8 cellular contexts compared by ENCODE assay signal in the genomic region with DNA sequence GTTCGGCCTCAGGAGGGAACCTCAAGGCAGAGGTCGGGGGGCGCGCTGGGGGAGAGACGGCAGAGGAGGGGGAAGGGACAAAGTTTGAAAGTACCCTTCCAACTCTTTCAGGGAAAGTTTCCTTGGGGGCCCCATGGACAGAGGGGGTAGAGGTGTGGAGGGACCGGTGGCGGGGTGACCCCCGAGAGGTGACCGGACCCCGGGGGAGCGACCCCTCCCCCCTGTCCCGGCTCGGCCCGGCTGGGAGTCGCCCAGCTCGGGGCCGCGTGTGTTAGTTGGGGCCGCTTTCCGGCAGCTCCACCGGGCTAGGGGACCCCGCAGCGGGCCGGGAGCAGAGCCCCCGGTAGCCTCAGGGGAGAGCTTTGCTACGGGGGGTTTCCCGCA. TPM values are rescaled to one million over a fixed set of nuclear protein-coding genes. Genes with fewer than 3 reads are reported as not detected.
DNase-seq lines count a peak whose midpoint lies in the region; ATAC-seq, FAIRE-seq and TF ChIP-seq lines count a peak whose summit lies in the region.

No MANE protein-coding gene starts in this region.

- H3K27me3 ChIP-seq in suprapubic skin: no peaks in the 10 kb centered on the region

- TF ChIP-seq POLR2A in suprapubic skin (IDR thresholded peaks at IDR 0.05): no peak

- peaks cover 67% of the 10 kb centered on the region for H3K4me1 ChIP-seq in suprapubic skin

- no peaks in the 10 kb centered on the region for H3K36me3 Mint-ChIP-seq in T-helper 2 cell treated with Interferon-gamma antibody and Interleukin-4, amounts not matched to agents 5 μg/mL and 100 μg/mL, for 36 hours (ENCODE audit: low read depth)
- no peaks in the 10 kb centered on the region for H3K36me3 Mint-ChIP-seq in activated naive CD8-positive, alpha-beta T cell
- no peaks in the 10 kb centered on the region for H3K36me3 Mint-ChIP-seq in immature natural killer cell

- no peaks in the 10 kb centered on the region for H3K36me3 ChIP-seq in suprapubic skin

- peak overlapping the region; percentile 75 for H3K27ac Mint-ChIP-seq in T-helper 2 cell treated with Interferon-gamma antibody and Interleukin-4, amounts not matched to agents 5 μg/mL and 100 μg/mL, for 36 hours
- H3K27ac Mint-ChIP-seq in activated naive CD8-positive, alpha-beta T cell: no peak overlapping the region
- no peak overlapping the region for H3K27ac Mint-ChIP-seq in immature natural killer cell

- no peak for DNase-seq in T-helper 2 cell treated with Interferon-gamma antibody and Interleukin-4, amounts not matched to agents 5 μg/mL and 100 μg/mL, for 36 hours (ENCODE audit: low spot score)
- DNase-seq in T-helper 2 cell: no peak
- DNase-seq in immature natural killer cell: no peak
- no peak for DNase-seq in suprapubic skin (ENCODE audit: low spot score in 2 of 2)
- no peak for DNase-seq in OCI-M2 (lab: John Stamatoyannopoulos, UW; ENCODE audit: unreplicated experiment)
- no peak for DNase-seq in HTR-8/SVneo (ENCODE audit: insufficient read length, low spot score)

- H3K27ac ChIP-seq in suprapubic skin: peak overlapping the region; percentile 91

- H3K4me3 ChIP-seq in suprapubic skin: peak overlapping the region; percentile 75

- peak overlapping the region; percentile 78 for H3K4me3 Mint-ChIP-seq in T-helper 2 cell treated with Interferon-gamma antibody and Interleukin-4, amounts not matched to agents 5 μg/mL and 100 μg/mL, for 36 hours
- H3K4me3 Mint-ChIP-seq in activated naive CD8-positive, alpha-beta T cell: peak overlapping the region; percentile 63
- peak overlapping the region in 4 of 5 donors; percentile 40 to 66 (median 46) for H3K4me3 Mint-ChIP-seq in immature natural killer cell

- WGBS in suprapubic skin: 6% methylated on average over 7 of the region's 27 CpGs

- H3K9me3 ChIP-seq in suprapubic skin: no peaks in the 10 kb centered on the region

- no peak for TF ChIP-seq EP300 in suprapubic skin (IDR thresholded peaks at IDR 0.05)

- H3K27me3 Mint-ChIP-seq in T-helper 2 cell treated with Interferon-gamma antibody and Interleukin-4, amounts not matched to agents 5 μg/mL and 100 μg/mL, for 36 hours (ENCODE audit: low read depth): peaks cover 39% of the 10 kb centered on the region
- peaks cover 22% of the 10 kb centered on the region for H3K27me3 Mint-ChIP-seq in activated naive CD8-positive, alpha-beta T cell
- peaks cover 20 to 53% (median 39%) of the 10 kb centered on the region in 3 donors for H3K27me3 Mint-ChIP-seq in immature natural killer cell (ENCODE audit: low read depth in 3 of 3)

- H3K9me3 Mint-ChIP-seq in T-helper 2 cell treated with Interferon-gamma antibody and Interleukin-4, amounts not matched to agents 5 μg/mL and 100 μg/mL, for 36 hours: no peaks in the 10 kb centered on the region
- no peaks in the 10 kb centered on the region for H3K9me3 Mint-ChIP-seq in activated naive CD8-positive, alpha-beta T cell (ENCODE audit: low read depth)
- no peaks in the 10 kb centered on the region for H3K9me3 Mint-ChIP-seq in immature natural killer cell

- no peak for TF ChIP-seq CTCF in suprapubic skin (IDR thresholded peaks at IDR 0.05)

- FAIRE-seq in HTR-8/SVneo (lab: Jason Lieb, UNC): no peak

- H3K4me1 Mint-ChIP-seq in T-helper 2 cell treated with Interferon-gamma antibody and Interleukin-4, amounts not matched to agents 5 μg/mL and 100 μg/mL, for 36 hours (ENCODE audit: low read depth): peaks cover 33% of the 10 kb centered on the region
- peaks cover 35% of the 10 kb centered on the region for H3K4me1 Mint-ChIP-seq in activated naive CD8-positive, alpha-beta T cell (ENCODE audit: low read depth)
- peaks cover 34 to 42% of the 10 kb centered on the region in 2 donors for H3K4me1 Mint-ChIP-seq in immature natural killer cell

- no peak for ATAC-seq in GM18519 (IDR thresholded peaks at IDR 0.05; ENCODE audit: low FRiP score, unreplicated experiment)

RNA-seq across cellular contexts. Expression of gene GCAT, which starts 3.2 kb away (rescaled TPM):
- under 1 TPM in 2 of 3 donors, not detected in 1; 0.64 to 0.71 TPM for polyA plus RNA-seq in immature natural killer cell
- 10 to 100 TPM; 11.3 to 34.5 (median 20.1) TPM for total RNA-seq in suprapubic skin

RNA-seq across cellular contexts. Expression of gene GALR3, which starts 18.7 kb away (rescaled TPM):
- not detected for polyA plus RNA-seq in immature natural killer cell
- not detected for total RNA-seq in suprapubic skin

RNA-seq across cellular contexts. Expression of gene ANKRD54, which starts 39.6 kb away (rescaled TPM):
- polyA plus RNA-seq in immature natural killer cell: 10 to 100 TPM in 2 of 3 donors, 1 to 10 TPM in 1; 6.2 to 15.8 (median 12.4) TPM
- 10 to 100 TPM; 22.7 to 38.6 (median 32.7) TPM for total RNA-seq in suprapubic skin

RNA-seq across cellular contexts. Expression of gene EIF3L, which starts 44.7 kb away (rescaled TPM):
- 100 to 1,000 TPM; 167 to 215 (median 185) TPM for polyA plus RNA-seq in immature natural killer cell
- total RNA-seq in suprapubic skin: 100 to 1,000 TPM; 379 to 589 (median 576) TPM
